Comparison of ENCODE assay signal across 12 cellular contexts in genomic region chrX:132270699-132271098, GRCh38. TPM values are rescaled to one million over a fixed set of nuclear protein-coding genes. Genes with fewer than 3 reads are reported as not detected.
DNase-seq lines count a peak whose midpoint lies in the region; ATAC-seq and TF ChIP-seq lines count a peak whose summit lies in the region.
"Had no signal": no experiment of that assay in that cellular context is flagged by ENCODE, and none has a peak within 500 bp of the region (broad histone marks: within the 10 kb centered on the region; RNA-seq: fewer than 3 reads in every experiment).

No MANE protein-coding gene starts in this region.

- H3K9me3 ChIP-seq in SK-N-MC (ENCODE audit: low read depth, low read length) (no peaks in the 10 kb centered on the region), psoas muscle (no peaks in the 10 kb centered on the region), stomach (no peaks in the 10 kb centered on the region)

- no peak for TF ChIP-seq POLR2A in stomach (IDR thresholded peaks at IDR 0.05)

- H3K27ac ChIP-seq in SK-N-MC (no peak overlapping the region), foreskin keratinocyte (peak overlapping the region; percentile 94), psoas muscle (no peak overlapping the region), stomach (peak overlapping the region in 2 of 5 donors; percentile 40 to 59)

- TF ChIP-seq CTCF in foreskin keratinocyte (conservative IDR thresholded peaks at IDR 0.05) (no peak), psoas muscle (IDR thresholded peaks at IDR 0.05) (no peak), stomach (IDR thresholded peaks at IDR 0.05) (no peak)

- WGBS in psoas muscle, 3 donors = 26 to 38% (median 26%) methylated on average over 3 of the region's 3 CpGs
- WGBS in stomach, 5 donors = 37 to 66% (median 44%) methylated on average over 3 of the region's 3 CpGs

- H3K27me3 ChIP-seq in foreskin keratinocyte (no peaks in the 10 kb centered on the region), psoas muscle (ENCODE audit: insufficient read depth in 3 of 3, low read length in 2 of 3) (no peaks in the 10 kb centered on the region), stomach (no peaks in the 10 kb centered on the region)

- ATAC-seq in foreskin keratinocyte (peak; percentile 96), psoas muscle (peak in 3 of 4 donors; percentile 73 to 87 (median 75))
- ATAC-seq: activated T-cell treated with anti-CD3 and anti-CD28 coated beads, Interleukin-2, amount 50 U/mL, for 4 hours had no signal

- H3K4me3 ChIP-seq in SK-N-MC = peak overlapping the region; percentile 45
- H3K4me3 ChIP-seq in psoas muscle = no peak overlapping the region
- no peak overlapping the region for H3K4me3 ChIP-seq in stomach

- TF ChIP-seq EP300 in stomach (IDR thresholded peaks at IDR 0.05) = no peak

- intact Hi-C loops in psoas muscle (cut with DNase I) (no loop called here), stomach (cut with DNase I; ENCODE audit: low total_unique reads) (no loop called here)

- peaks cover 5% of the 10 kb centered on the region for H3K4me1 ChIP-seq in foreskin keratinocyte
- H3K4me1 ChIP-seq in psoas muscle = no peaks in the 10 kb centered on the region
- peaks cover 0 to 10% (median 2%) of the 10 kb centered on the region in 4 donors for H3K4me1 ChIP-seq in stomach

- H3K9ac ChIP-seq in SK-N-MC (ENCODE audit: insufficient read length) = no peak overlapping the region

- H3K36me3 ChIP-seq in SK-N-MC (ENCODE audit: insufficient read depth, low read length) = no peaks in the 10 kb centered on the region
- no peaks in the 10 kb centered on the region for H3K36me3 ChIP-seq in psoas muscle (ENCODE audit: insufficient read depth in 1 of 2, low read depth in 1 of 2)
- no peaks in the 10 kb centered on the region for H3K36me3 ChIP-seq in stomach

- DNase-seq in Daoy (ENCODE audit: low read depth) (peak; percentile 57), SK-N-MC (ENCODE audit: low read depth, low spot score) (no peak), foreskin keratinocyte (peak; percentile 73 to 89), psoas muscle (peak; percentile 54 to 62), stomach (no peak), DMS153 treated with DMSO at 0.1 percent for 48 hours (lab: John Stamatoyannopoulos, UW; ENCODE audit: unreplicated experiment) (no peak), middle frontal gyrus (ENCODE audit: extremely low spot score, low spot score) (no peak)
- DNase-seq in stimulated activated CD4-positive, alpha-beta T cell treated with anti-CD3 and anti-CD28 coated beads, Interleukin-2, amount 100 ng/mL, for 48 hours = no peak
- DNase-seq: activated T-cell treated with anti-CD3 and anti-CD28 coated beads, Interleukin-2, amount 50 U/mL, for 4 hours; Kasumi-1; NCI-H82; substantia nigra had no signal

RNA-seq across cellular contexts. Expression of gene RAP2C, which starts 51.5 kb away (rescaled TPM):
- total RNA-seq in Daoy (2014; rRNA removed; shearing (Covaris generic)) = 13.3 and 15.4 TPM in 2 replicates
- total RNA-seq in foreskin keratinocyte (23.0 and 23.5 TPM in 2 replicates), psoas muscle (10 to 100 TPM; 16.6 to 25.7 (median 23.3) TPM), stomach (10 to 100 TPM; 16.1 to 53.1 (median 28.3) TPM)
- polyA plus RNA-seq in foreskin keratinocyte (9.5 and 10.5 TPM in 2 replicates), psoas muscle (10 to 100 TPM in 2 of 3 donors, 1 to 10 TPM in 1; 9.6 to 22.2 (median 15.0) TPM), stomach (10 to 100 TPM; 11.1 to 16.5 (median 13.2) TPM)

Comparison
In these comparisons a context has a peak if more than half of its experiments do, and no peak if none do; other contexts are left out.
1. DNase-seq: peak in Daoy (single experiment), foreskin keratinocyte (2 of 2) and psoas muscle (2 of 2); none in SK-N-MC (single experiment), stomach (single experiment), stimulated activated CD4-positive, alpha-beta T cell treated with anti-CD3 and anti-CD28 coated beads, Interleukin-2, amount 100 ng/mL, for 48 hours (0 of 2), DMS153 treated with DMSO at 0.1 percent for 48 hours (single experiment) and middle frontal gyrus (single experiment).